In the genomic region with DNA sequence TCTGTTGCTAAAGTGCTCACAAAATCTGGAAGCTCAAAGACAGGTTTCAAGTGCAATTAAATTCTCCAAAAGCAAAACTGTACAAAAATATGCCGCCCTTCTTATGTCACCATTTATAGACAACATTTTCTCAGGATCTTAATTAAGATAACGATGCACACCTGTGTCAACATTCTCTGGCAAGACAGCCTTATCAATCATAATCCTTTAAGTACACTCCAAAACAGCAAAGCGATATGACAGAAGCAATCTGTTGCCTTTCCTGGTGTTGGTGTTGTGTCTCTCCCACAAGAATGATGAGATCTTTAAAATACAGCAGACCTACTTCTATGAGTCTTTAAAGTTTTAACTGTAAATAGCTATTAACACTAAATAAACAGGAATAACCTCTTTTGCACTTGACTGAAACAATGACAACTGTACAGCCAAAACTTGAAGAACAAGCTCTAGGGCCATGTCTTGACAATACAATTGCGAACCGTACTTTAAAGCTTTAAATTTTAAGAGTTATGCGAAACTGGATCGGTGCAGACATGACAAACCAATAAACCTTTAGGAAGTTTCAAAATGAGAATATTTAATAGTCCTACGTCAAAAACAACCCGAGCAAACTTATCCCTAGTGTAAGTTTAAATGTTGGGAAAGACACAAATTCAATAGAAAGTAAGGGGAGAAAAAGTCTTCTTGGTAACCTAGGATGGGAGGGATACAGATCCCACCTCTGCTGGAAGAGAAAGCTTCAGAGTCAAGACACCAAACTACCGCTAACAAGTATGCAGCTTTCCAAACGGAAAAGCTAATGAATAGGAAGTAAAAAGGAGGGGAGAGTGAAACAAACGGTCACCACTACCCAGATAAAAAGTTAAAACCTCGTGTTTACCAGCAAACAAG, we compare ENCODE assay signal across 7 cellular contexts. TPM values are rescaled to one million over a fixed set of nuclear protein-coding genes. Genes with fewer than 3 reads are reported as not detected.
A peak's percentile ranks its signal among the peaks of the same experiment; 100 is the strongest.
DNase-seq lines count a peak whose midpoint lies in the region; ATAC-seq and TF ChIP-seq lines count a peak whose summit lies in the region.

No MANE protein-coding gene starts in this region.

- H3K9me3 Mint-ChIP-seq in endodermal cell, result no peaks in the 10 kb centered on the region

- peaks cover 36% of the 10 kb centered on the region for H3K27me3 Mint-ChIP-seq in endodermal cell (ENCODE audit: insufficient read depth)

- peaks cover 44% of the 10 kb centered on the region for H3K4me1 Mint-ChIP-seq in endodermal cell

- CTCF ChIA-PET in RWPE1 (lab: Yijun Ruan, JAX), result interaction anchor here (0.5 to 0.9 kb wide), 3 partner anchors 10 to 1017 kb away, joined by 3 read pairs; no protein-coding TSS in a partner anchor

- POLR2A ChIA-PET in RWPE1 (lab: Yijun Ruan, JAX; ENCODE audit: low non-redundant PET), result no interaction called here

- H3K9me3 ChIP-seq in HAP-1 (no peaks in the 10 kb centered on the region), endodermal cell (ENCODE audit: control insufficient read depth, low read length) (no peaks in the 10 kb centered on the region)

- H3K27ac Mint-ChIP-seq in endodermal cell, result peak overlapping the region; percentile 81

- peaks cover 15% of the 10 kb centered on the region for H3K4me1 ChIP-seq in HAP-1
- peaks cover 8% of the 10 kb centered on the region for H3K4me1 ChIP-seq in endodermal cell (ENCODE audit: control insufficient read depth, insufficient read depth, low read length)

- WGBS in endodermal cell (ENCODE audit: insufficient coverage in 1 of 2, insufficient read length in 1 of 2), 2 experiments, result 26 to 39% methylated on average over 5 to 11 of the region's 13 CpGs

- TF ChIP-seq CTCF in endodermal cell (conservative IDR thresholded peaks at IDR 0.05) (no peak), RWPE1 (conservative IDR thresholded peaks at IDR 0.05; ENCODE audit: low read depth) (no peak)

- in situ Hi-C loops in HAP-1 (cut with MboI; ENCODE audit: low sequenced_read_pairs), result loop anchor here (25.0 kb wide), 1 partner anchor 1165 kb away; no protein-coding TSS in a partner anchor

- H3K27me3 ChIP-seq in HAP-1 (ENCODE audit: low read depth) (no peaks in the 10 kb centered on the region), endodermal cell (ENCODE audit: control insufficient read depth, insufficient read depth, low read length, poor library complexity, severe bottlenecking) (peaks cover 11% of the 10 kb centered on the region)

- peak overlapping the region; percentile 75 for H3K4me3 Mint-ChIP-seq in endodermal cell

- DNase-seq in HAP-1 (ENCODE audit: low spot score in 2 of 2), result peak in 1 of 2 experiments; percentile 19
- peak; percentile 29 for DNase-seq in NCI-H2171 (lab: John Stamatoyannopoulos, UW)
- DNase-seq in endodermal cell, result no peak
- DNase-seq in skeletal muscle cell (ENCODE audit: low read depth), result no peak
- no peak for DNase-seq in RWPE1 (ENCODE audit: low spot score)
- no peak for DNase-seq in putamen (ENCODE audit: low spot score)

- peaks cover under 1% of the 10 kb centered on the region for H3K36me3 Mint-ChIP-seq in endodermal cell (ENCODE audit: low read depth)

- peak overlapping the region; percentile 92 for H3K9ac ChIP-seq in endodermal cell (ENCODE audit: extremely low read depth, low read length, poor library complexity, severe bottlenecking)

- peak overlapping the region; percentile 66 for H3K4me3 ChIP-seq in HAP-1
- H3K4me3 ChIP-seq in endodermal cell (ENCODE audit: low read length), result peak overlapping the region; percentile 96
- peak overlapping the region; percentile 73 for H3K4me3 ChIP-seq in skeletal muscle cell (ENCODE audit: low read depth, low read length)

- peak overlapping the region; percentile 77 for H3K27ac ChIP-seq in endodermal cell (ENCODE audit: low read depth, low read length)
- H3K27ac ChIP-seq in RWPE1, result no peak overlapping the region

- no peaks in the 10 kb centered on the region; the same call in 1 of the 2 replicates for H3K36me3 ChIP-seq in HAP-1 (replicated peaks)
- H3K36me3 ChIP-seq in endodermal cell (ENCODE audit: control insufficient read depth, insufficient read depth, low read length), result peaks cover 10% of the 10 kb centered on the region

- ATAC-seq in GM18870 (IDR thresholded peaks at IDR 0.05; ENCODE audit: unreplicated experiment), result no peak

RNA-seq across cellular contexts. Expression of a gene that starts 3.3 kb away (rescaled TPM):
- total RNA-seq in endodermal cell, result 1 to 10 TPM; 1.6 to 2.6 TPM
- 17.1 TPM for polyA plus RNA-seq in endodermal cell (2013, experiment 1 of 2)
- polyA plus RNA-seq in endodermal cell (2013, experiment 2 of 2), result 12.0 TPM
